9 cellular contexts compared by ENCODE assay signal in the genomic region with DNA sequence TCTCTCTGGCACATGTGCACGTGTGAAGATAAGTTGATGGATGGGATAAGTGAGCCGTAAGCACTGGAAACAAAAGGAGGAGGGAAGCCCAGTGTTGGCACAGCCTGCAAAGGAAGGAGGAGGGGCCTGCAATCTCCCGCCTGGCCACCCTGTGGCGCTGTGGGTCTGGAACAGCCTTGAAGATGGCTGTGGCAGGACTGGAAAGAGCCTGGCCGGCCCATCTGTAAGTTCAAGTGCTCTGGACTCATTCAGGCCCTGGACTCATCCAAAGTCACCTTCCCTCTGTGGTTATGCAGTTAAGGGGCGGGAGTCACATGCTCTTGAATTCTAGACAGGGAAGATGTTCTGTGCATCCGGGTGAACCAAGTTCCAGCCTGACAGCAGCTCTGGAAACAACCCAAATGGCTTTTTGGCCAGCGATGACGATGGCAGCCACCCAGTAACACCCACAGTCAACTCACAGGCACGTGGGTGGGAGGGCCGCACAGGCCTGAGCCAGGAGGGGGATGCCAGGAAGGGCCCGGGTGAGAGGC. TPM values are rescaled to one million over a fixed set of nuclear protein-coding genes. Genes with fewer than 3 reads are reported as not detected.
DNase-seq lines count a peak whose midpoint lies in the region; ATAC-seq and TF ChIP-seq lines count a peak whose summit lies in the region.
"Had no signal": no experiment of that assay in that cellular context is flagged by ENCODE, and none has a peak within 500 bp of the region (broad histone marks: within the 10 kb centered on the region; RNA-seq: fewer than 3 reads in every experiment).

No MANE protein-coding gene starts in this region.

- peaks cover 2% of the 10 kb centered on the region; the same call in 1 of the 2 replicates for H3K36me3 ChIP-seq in H7 (replicated peaks; ENCODE audit: control insufficient read depth, insufficient read depth, low read length)
- H3K36me3 ChIP-seq in mucosa of descending colon (ENCODE audit: low read depth), result no peaks in the 10 kb centered on the region

- peak overlapping the region; percentile 98 for H3K27ac ChIP-seq in C4-2B
- H3K27ac ChIP-seq: SJCRH30 had no signal

- no peaks in the 10 kb centered on the region for H3K4me1 ChIP-seq in mucosa of descending colon (ENCODE audit: low read depth)

- H3K27me3 ChIP-seq in H7 (ENCODE audit: control insufficient read depth, insufficient read depth, low read length), result no peaks in the 10 kb centered on the region
- H3K27me3 ChIP-seq: SJCRH30 had no signal

- intact Hi-C loops in mucosa of descending colon (cut with DNase I, micrococcal nuclease), result no loop called here

- peak; percentile 97 for TF ChIP-seq CTCF in C4-2B (conservative IDR thresholded peaks at IDR 0.05)
- TF ChIP-seq CTCF in mucosa of descending colon (IDR thresholded peaks at IDR 0.05), result peak; percentile 57

- DNase-seq in H7 (peak; percentile 94), SHP77 treated with DMSO at 0.1 percent for 48 hours (lab: John Stamatoyannopoulos, UW) (peak; percentile 11), mucosa of descending colon (peak; percentile 71 to 83 (median 80)), NCI-H1436 treated with DMSO at 0.1 percent for 48 hours (lab: John Stamatoyannopoulos, UW) (no peak)

- H3K4me3 ChIP-seq in H7 (ENCODE audit: insufficient read depth, low read depth, low read length) (no peak overlapping the region), mucosa of descending colon (no peak overlapping the region)
- H3K4me3 ChIP-seq: SJCRH30 had no signal

- peaks cover 11% of the 10 kb centered on the region for H3K9me3 ChIP-seq in mucosa of descending colon

- ATAC-seq in esophagus mucosa (peak; percentile 70), mucosa of descending colon (peak; percentile 86), GM18498 (IDR thresholded peaks at IDR 0.05; ENCODE audit: unreplicated experiment) (no peak), HG03280 (IDR thresholded peaks at IDR 0.05; ENCODE audit: unreplicated experiment) (no peak)

RNA-seq across cellular contexts. Expression of a gene that starts 50.4 kb away (rescaled TPM):
- total RNA-seq in H7 (2014; rRNA removed; shearing (Covaris generic)), result 13.0 and 20.6 TPM in 2 replicates
- 0.08 TPM for total RNA-seq in esophagus mucosa
- total RNA-seq in mucosa of descending colon, result 100 to 1,000 TPM in 2 of 3 donors, 10 to 100 TPM in 1; 39.1 to 236 (median 187) TPM
- total RNA-seq: SJCRH30 had no signal

Comparison
In these comparisons a context has a peak if more than half of its experiments do, and no peak if none do; other contexts are left out.
1. ATAC-seq: peak in esophagus mucosa (single experiment) and mucosa of descending colon (single experiment); none in GM18498 (single experiment) and HG03280 (single experiment).
2. RNA of a gene that starts 50.4 kb away (total RNA-seq): 39.1 to 236 TPM in mucosa of descending colon and 13.0 to 20.6 TPM in H7; 0.08 TPM in esophagus mucosa (single experiment); every median in the first group is over 10 times any median in the second.